In genomic region chr4:20181926-20182325, GRCh38 we compare ENCODE assay signal across 38 cellular contexts.
"Had no signal": no experiment of that assay in that cellular context is flagged by ENCODE, and none has a peak within 500 bp of the region (broad histone marks: within the 10 kb centered on the region; RNA-seq: fewer than 3 reads in every experiment).

No MANE protein-coding gene starts in this region.

- H3K4me1 Mint-ChIP-seq: activated B cell treated with CpG ODN at 0.5 μM for 24 hours; activated CD4-positive, alpha-beta T cell treated with anti-CD3 and anti-CD28 coated beads, Interleukin-2, amount 10 ng/mL, durations not matched to agents 24 days and 14 days; activated naive CD8-positive, alpha-beta T cell treated with anti-CD3 and anti-CD28 coated beads for 36 hours; activated T-helper 17 cell treated with anti-CD3 and anti-CD28 coated beads, Interleukin-2, amount 50 U/mL, for 72 hours had no signal

- H3K4me1 ChIP-seq: adrenal gland, ascending aorta, body of pancreas, breast epithelium had no signal

- H3K9me3 ChIP-seq: ascending aorta, body of pancreas, breast epithelium had no signal

- H3K36me3 Mint-ChIP-seq: activated CD4-positive, alpha-beta memory T cell treated with anti-CD3 and anti-CD28 coated beads for 36 hours; activated naive CD8-positive, alpha-beta T cell treated with anti-CD3 and anti-CD28 coated beads for 36 hours had no signal

- H3K27ac Mint-ChIP-seq: activated B cell treated with CpG ODN at 0.5 μM for 24 hours; activated CD4-positive, alpha-beta memory T cell treated with anti-CD3 and anti-CD28 coated beads for 36 hours; activated CD4-positive, alpha-beta T cell treated with anti-CD3 and anti-CD28 coated beads, Interleukin-2, amount 10 ng/mL, durations not matched to agents 24 days and 14 days; activated CD8-positive, alpha-beta T cell treated with anti-CD3 and anti-CD28 coated beads for 36 hours; activated naive CD4-positive, alpha-beta T cell treated with anti-CD3 and anti-CD28 coated beads for 36 hours; activated naive CD4-positive, alpha-beta T cell treated with anti-CD3 and anti-CD28 coated beads, Interleukin-2, amount 50 U/mL, for 72 hours; activated naive CD8-positive, alpha-beta T cell treated with anti-CD3 and anti-CD28 coated beads for 36 hours; activated T-cell treated with anti-CD3 and anti-CD28 coated beads, Interleukin-2, amount 50 U/mL, for 72 hours; activated T-helper 1 cell treated with anti-CD3 and anti-CD28 coated beads, Interleukin-12 subunit alpha, Interleukin-12 subunit beta, Interleukin-2, Interleukin-4 antibody, amounts not matched to agents 30 ng/mL and 10 ng/mL and 1 ng/mL, durations not matched to agents 14 hours and 24 hours and 36 hours; activated T-helper 17 cell treated with anti-CD3 and anti-CD28 coated beads, Interleukin-2, amount 50 U/mL, for 72 hours; T-helper 1 cell treated with Interleukin-12 subunit alpha and Interleukin-12 subunit beta and Interleukin-4 antibody, amounts not matched to agents 30 μg/mL and 1 μg/mL, for 36 hours; T-helper 2 cell treated with Interferon-gamma antibody and Interleukin-4, amounts not matched to agents 5 μg/mL and 100 μg/mL, for 36 hours had no signal

- FAIRE-seq: TTC549 had no signal

- H3K4me3 ChIP-seq: adrenal gland, ascending aorta, body of pancreas, breast epithelium had no signal

- H3K27ac ChIP-seq: adrenal gland, ascending aorta, body of pancreas, brain microvascular endothelial cell, breast epithelium, VCaP had no signal

- H3K4me3 Mint-ChIP-seq: activated B cell treated with CpG ODN at 0.5 μM for 24 hours; activated CD4-positive, alpha-beta memory T cell treated with anti-CD3 and anti-CD28 coated beads for 36 hours; activated CD4-positive, alpha-beta T cell treated with anti-CD3 and anti-CD28 coated beads, Interleukin-2, amount 10 ng/mL, durations not matched to agents 24 days and 14 days; activated CD8-positive, alpha-beta T cell treated with anti-CD3 and anti-CD28 coated beads for 36 hours; activated naive CD4-positive, alpha-beta T cell treated with anti-CD3 and anti-CD28 coated beads for 36 hours; activated naive CD8-positive, alpha-beta T cell treated with anti-CD3 and anti-CD28 coated beads for 36 hours; activated T-cell treated with anti-CD3 and anti-CD28 coated beads, Interleukin-2, amount 50 U/mL, for 4 hours; activated T-cell treated with anti-CD3 and anti-CD28 coated beads, Interleukin-2, amount 50 U/mL, for 72 hours; activated T-helper 1 cell treated with anti-CD3 and anti-CD28 coated beads, Interleukin-12 subunit alpha, Interleukin-12 subunit beta, Interleukin-2, Interleukin-4 antibody, amounts not matched to agents 30 ng/mL and 10 ng/mL and 1 ng/mL, durations not matched to agents 14 hours and 24 hours and 36 hours; activated T-helper 17 cell treated with anti-CD3 and anti-CD28 coated beads, Interleukin-2, amount 50 U/mL, for 72 hours; T-helper 1 cell treated with Interleukin-12 subunit alpha and Interleukin-12 subunit beta and Interleukin-4 antibody, amounts not matched to agents 30 μg/mL and 1 μg/mL, for 36 hours; T-helper 2 cell treated with Interferon-gamma antibody and Interleukin-4, amounts not matched to agents 5 μg/mL and 100 μg/mL, for 36 hours had no signal

- H3K27me3 Mint-ChIP-seq: activated B cell treated with CpG ODN at 0.5 μM for 24 hours; activated CD4-positive, alpha-beta memory T cell treated with anti-CD3 and anti-CD28 coated beads for 36 hours; activated CD4-positive, alpha-beta T cell treated with anti-CD3 and anti-CD28 coated beads, Interleukin-2, amount 10 ng/mL, durations not matched to agents 24 days and 14 days; activated CD8-positive, alpha-beta T cell treated with anti-CD3 and anti-CD28 coated beads for 36 hours; activated naive CD8-positive, alpha-beta T cell treated with anti-CD3 and anti-CD28 coated beads for 36 hours; activated T-helper 17 cell treated with anti-CD3 and anti-CD28 coated beads, Interleukin-2, amount 50 U/mL, for 72 hours had no signal

- DNase-seq: activated B cell treated with CpG ODN at 0.5 μM for 24 hours; activated CD4-positive, alpha-beta memory T cell treated with anti-CD3 and anti-CD28 coated beads for 36 hours; activated CD4-positive, alpha-beta T cell treated with anti-CD3 and anti-CD28 coated beads for 4 hours; activated CD4-positive, alpha-beta T cell treated with anti-CD3 and anti-CD28 coated beads, Interleukin-2, amount 10 ng/mL, durations not matched to agents 24 days and 14 days; activated CD4-positive, alpha-beta T cell treated with anti-CD3 and anti-CD28 coated beads, Interleukin-2, amount 50 U/mL, for 1 hour; activated CD4-positive, alpha-beta T cell treated with anti-CD3 and anti-CD28 coated beads, Interleukin-2, amount 50 U/mL, for 4 hours; activated CD4-positive, CD25-positive, alpha-beta regulatory T cell treated with anti-CD3 and anti-CD28 coated beads, Interleukin-2, amount 50 U/mL, for 72 hours; activated CD8-positive, alpha-beta memory T cell treated with anti-CD3 and anti-CD28 coated beads, Interleukin-2, amount 50 U/mL, for 4 hours; activated CD8-positive, alpha-beta T cell treated with anti-CD3 and anti-CD28 coated beads for 36 hours; activated effector memory CD4-positive, alpha-beta T cell treated with anti-CD3 and anti-CD28 coated beads, Interleukin-2, amount 50 U/mL, for 16 hours; activated gamma-delta T cell treated with Interleukin-2 at 50 U/mL for 16 hours; activated naive CD4-positive, alpha-beta T cell; activated naive CD4-positive, alpha-beta T cell treated with anti-CD3 and anti-CD28 coated beads for 36 hours; activated naive CD4-positive, alpha-beta T cell treated with anti-CD3 and anti-CD28 coated beads, Interleukin-2, amount 50 U/mL, for 16 hours; activated naive CD8-positive, alpha-beta T cell treated with anti-CD3 and anti-CD28 coated beads for 36 hours; activated T-cell treated with anti-CD3 and anti-CD28 coated beads for 4 hours; activated T-cell treated with anti-CD3 and anti-CD28 coated beads, Interleukin-2, amount 50 U/mL, for 1 hour; activated T-cell treated with anti-CD3 and anti-CD28 coated beads, Interleukin-2, amount 50 U/mL, for 4 hours; activated T-cell treated with anti-CD3 and anti-CD28 coated beads, Interleukin-2, amount 50 U/mL, for 72 hours; adrenal gland; amygdala; anterior cingulate cortex; body of pancreas; brain microvascular endothelial cell; central memory CD4-positive, alpha-beta T cell; SW 1271; T-helper 1 cell; T-helper 2 cell; T-helper 9 cell had no signal

- H3K27me3 ChIP-seq: adrenal gland, ascending aorta, body of pancreas, brain microvascular endothelial cell, breast epithelium had no signal

- H3K36me3 ChIP-seq: adrenal gland, ascending aorta, brain microvascular endothelial cell, breast epithelium had no signal

- ATAC-seq: activated CD8-positive, alpha-beta T cell treated with anti-CD3 and anti-CD28 coated beads for 36 hours; activated naive CD4-positive, alpha-beta T cell treated with anti-CD3 and anti-CD28 coated beads, Interleukin-2, amount 50 U/mL, for 72 hours; activated T-cell treated with anti-CD3 and anti-CD28 coated beads, Interleukin-2, amount 50 U/mL, for 4 hours; activated T-cell treated with anti-CD3 and anti-CD28 coated beads, Interleukin-2, amount 50 U/mL, for 72 hours; activated T-helper 17 cell treated with anti-CD3 and anti-CD28 coated beads, Interleukin-2, amount 50 U/mL, for 72 hours; body of pancreas had no signal
